In the genomic region with DNA sequence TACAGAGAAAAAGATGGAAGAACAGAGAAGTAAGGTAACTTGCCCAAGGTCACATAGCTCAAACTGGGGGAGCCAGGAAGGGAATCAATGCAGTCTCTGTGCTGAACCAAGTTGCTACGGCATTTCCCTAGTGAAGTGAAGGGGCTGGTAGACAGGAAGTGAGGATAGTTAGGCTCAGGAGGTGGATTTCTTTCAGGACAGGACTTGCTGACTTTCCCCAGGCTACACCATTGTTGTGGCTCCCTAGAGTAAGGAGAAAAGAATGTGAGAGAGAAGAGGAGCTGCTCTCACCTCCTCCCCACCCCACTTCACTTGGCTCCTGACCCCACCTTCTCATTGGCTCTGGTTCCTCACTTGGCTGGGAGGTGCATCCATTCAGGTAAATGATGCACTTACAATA, we compare ENCODE assay signal across 23 cellular contexts.
DNase-seq lines count a peak whose midpoint lies in the region; ATAC-seq, FAIRE-seq and TF ChIP-seq lines count a peak whose summit lies in the region.
"Had no signal": no experiment of that assay in that cellular context is flagged by ENCODE, and none has a peak within 500 bp of the region (broad histone marks: within the 10 kb centered on the region; RNA-seq: fewer than 3 reads in every experiment).

No MANE protein-coding gene starts in this region.

- H3K79me2 ChIP-seq in SK-N-SH (ENCODE audit: insufficient read depth) = no peaks in the 10 kb centered on the region
- no peaks in the 10 kb centered on the region for H3K79me2 ChIP-seq in astrocyte (ENCODE audit: insufficient read depth, low read length)

- intact Hi-C loops in tibial artery (cut with DNase I; ENCODE audit: low total_unique reads) = no loop called here

- FAIRE-seq in astrocyte (lab: Jason Lieb, UNC) = no peak
- FAIRE-seq: GM12891 had no signal

- H3K9me2 ChIP-seq in SK-N-SH = no peaks in the 10 kb centered on the region

- no peak overlapping the region for H3K9ac ChIP-seq in SK-N-SH
- no peak overlapping the region for H3K9ac ChIP-seq in astrocyte (ENCODE audit: low read length)
- H3K9ac ChIP-seq: KMS-11 had no signal

- H3K9me3 ChIP-seq in SK-N-SH = no peaks in the 10 kb centered on the region
- no peaks in the 10 kb centered on the region for H3K9me3 ChIP-seq in astrocyte (ENCODE audit: insufficient read depth, low read depth, low read length)
- no peaks in the 10 kb centered on the region for H3K9me3 ChIP-seq in WERI-Rb-1 (ENCODE audit: severe bottlenecking)
- no peaks in the 10 kb centered on the region for H3K9me3 ChIP-seq in tibial artery
- H3K9me3 ChIP-seq: left ventricle myocardium inferior had no signal

- no peaks in the 10 kb centered on the region for H3K36me3 Mint-ChIP-seq in astrocyte (ENCODE audit: low read depth, unreplicated experiment)
- H3K36me3 Mint-ChIP-seq in activated CD4-positive, alpha-beta T cell treated with anti-CD3 and anti-CD28 coated beads, Interleukin-2, amount 10 ng/mL, durations not matched to agents 7 days and 5 days (ENCODE audit: low read depth) = no peaks in the 10 kb centered on the region
- H3K36me3 Mint-ChIP-seq: activated naive CD8-positive, alpha-beta T cell treated with anti-CD3 and anti-CD28 coated beads for 36 hours; CD8-positive, alpha-beta memory T cell had no signal

- POLR2A ChIA-PET in SK-N-SH (lab: Yijun Ruan, JAX) = interaction anchor here (0.6 kb wide), 1 partner anchor 504 kb away, joined by 3 read pairs; no protein-coding TSS in a partner anchor
- POLR2A ChIA-PET in activated CD4-positive, alpha-beta T cell treated with anti-CD3 and anti-CD28 coated beads, Interleukin-2, amount 10 ng/mL, durations not matched to agents 7 days and 5 days (lab: Charles Lee) = no interaction called here

- H3K9me3 Mint-ChIP-seq in astrocyte (ENCODE audit: unreplicated experiment) = peaks cover 6% of the 10 kb centered on the region
- peaks cover 3% of the 10 kb centered on the region for H3K9me3 Mint-ChIP-seq in activated CD4-positive, alpha-beta T cell treated with anti-CD3 and anti-CD28 coated beads, Interleukin-2, amount 10 ng/mL, durations not matched to agents 7 days and 5 days
- H3K9me3 Mint-ChIP-seq: activated naive CD8-positive, alpha-beta T cell treated with anti-CD3 and anti-CD28 coated beads for 36 hours; nephron progenitor cell had no signal

- no peak overlapping the region for H3K27ac ChIP-seq in SK-N-SH (ENCODE audit: low read depth in 2 of 2, low read length in 1 of 2)
- H3K27ac ChIP-seq in astrocyte (ENCODE audit: low read depth, low read length) = no peak overlapping the region
- H3K27ac ChIP-seq in WERI-Rb-1 = no peak overlapping the region
- no peak overlapping the region for H3K27ac ChIP-seq in tibial artery
- H3K27ac ChIP-seq: 22Rv1, KMS-11, left ventricle myocardium inferior had no signal

- H3K27me3 ChIP-seq in SK-N-SH (ENCODE audit: insufficient read depth) = no peaks in the 10 kb centered on the region
- H3K27me3 ChIP-seq in astrocyte (ENCODE audit: insufficient read depth, low read length) = no peaks in the 10 kb centered on the region
- H3K27me3 ChIP-seq in WERI-Rb-1 (ENCODE audit: insufficient read depth, low read depth, severe bottlenecking) = peaks cover 28% of the 10 kb centered on the region
- no peaks in the 10 kb centered on the region for H3K27me3 ChIP-seq in tibial artery

- H3K4me2 ChIP-seq in SK-N-SH = no peak overlapping the region
- H3K4me2 ChIP-seq in astrocyte (ENCODE audit: low read length) = no peak overlapping the region
- H3K4me2 ChIP-seq: KMS-11 had no signal

- ATAC-seq in SK-N-SH treated with all-trans-retinoic acid at 6 μM for 48 hours = no peak
- ATAC-seq: HCT116 had no signal

- H3K4me3 Mint-ChIP-seq in astrocyte (ENCODE audit: unreplicated experiment) = no peak overlapping the region
- H3K4me3 Mint-ChIP-seq in activated CD4-positive, alpha-beta T cell treated with anti-CD3 and anti-CD28 coated beads, Interleukin-2, amount 10 ng/mL, durations not matched to agents 7 days and 5 days = no peak overlapping the region
- H3K4me3 Mint-ChIP-seq: activated naive CD8-positive, alpha-beta T cell treated with anti-CD3 and anti-CD28 coated beads for 36 hours; CD8-positive, alpha-beta memory T cell; nephron progenitor cell; T-helper 1 cell treated with Interleukin-12 subunit alpha and Interleukin-12 subunit beta and Interleukin-4 antibody, amounts not matched to agents 30 μg/mL and 1 μg/mL, for 36 hours had no signal

- H4K20me1 ChIP-seq in SK-N-SH (ENCODE audit: insufficient read depth) = no peaks in the 10 kb centered on the region
- no peaks in the 10 kb centered on the region for H4K20me1 ChIP-seq in astrocyte (ENCODE audit: insufficient read depth, low read length)

- peak overlapping the region; percentile 22 for H3K27ac Mint-ChIP-seq in astrocyte (ENCODE audit: unreplicated experiment)
- H3K27ac Mint-ChIP-seq in activated CD4-positive, alpha-beta T cell treated with anti-CD3 and anti-CD28 coated beads, Interleukin-2, amount 10 ng/mL, durations not matched to agents 7 days and 5 days = no peak overlapping the region
- H3K27ac Mint-ChIP-seq: activated naive CD8-positive, alpha-beta T cell treated with anti-CD3 and anti-CD28 coated beads for 36 hours; CD8-positive, alpha-beta memory T cell; nephron progenitor cell; T-helper 1 cell treated with Interleukin-12 subunit alpha and Interleukin-12 subunit beta and Interleukin-4 antibody, amounts not matched to agents 30 μg/mL and 1 μg/mL, for 36 hours had no signal

- 75% methylated on average over 1 of the region's 1 CpG for WGBS in SK-N-SH (ENCODE audit: low lambda C conversion rate)

- TF ChIP-seq RAD21 in SK-N-SH (IDR thresholded peaks at IDR 0.05; ENCODE audit: low read length) = no peak

- H3K36me3 ChIP-seq in SK-N-SH (replicated peaks in 1 of 2; ENCODE audit: control insufficient read depth in 1 of 2, insufficient read depth in 2 of 2, low read length in 1 of 2) (no peaks in the 10 kb centered on the region), astrocyte (ENCODE audit: insufficient read depth, low read length) (no peaks in the 10 kb centered on the region), WERI-Rb-1 (no peaks in the 10 kb centered on the region), tibial artery (no peaks in the 10 kb centered on the region)
- H3K36me3 ChIP-seq: left ventricle myocardium inferior had no signal

- no peaks in the 10 kb centered on the region for H3K27me3 Mint-ChIP-seq in astrocyte (ENCODE audit: low read depth, unreplicated experiment)
- H3K27me3 Mint-ChIP-seq in activated CD4-positive, alpha-beta T cell treated with anti-CD3 and anti-CD28 coated beads, Interleukin-2, amount 10 ng/mL, durations not matched to agents 7 days and 5 days = no peaks in the 10 kb centered on the region
- H3K27me3 Mint-ChIP-seq: activated naive CD8-positive, alpha-beta T cell treated with anti-CD3 and anti-CD28 coated beads for 36 hours had no signal

- DNase-seq in SK-N-SH (no peak), astrocyte (ENCODE audit: low read depth) (peak; percentile 18), islet precursor cell (peak; percentile 88), WERI-Rb-1 (no peak), tibial artery (no peak)
- DNase-seq in activated CD4-positive, alpha-beta T cell treated with anti-CD3 and anti-CD28 coated beads for 48 hours = no peak
- no peak for DNase-seq in activated CD4-positive, alpha-beta T cell treated with anti-CD3 and anti-CD28 coated beads, Interleukin-2, amount 10 ng/mL, durations not matched to agents 7 days and 5 days
- DNase-seq: activated CD8-positive, alpha-beta memory T cell treated with anti-CD3 and anti-CD28 coated beads, Interleukin-2, amount 50 U/mL, for 48 hours; activated naive CD8-positive, alpha-beta T cell treated with anti-CD3 and anti-CD28 coated beads for 36 hours; CD8-positive, alpha-beta memory T cell; cerebellar nuclear complex; DMS153; left ventricle myocardium inferior; MV-4-11; NCI-H1694; nephron progenitor cell; posterior cingulate gyrus had no signal

- H3K4me1 ChIP-seq in SK-N-SH (ENCODE audit: control insufficient read depth in 1 of 2, insufficient read depth in 2 of 2, low read depth in 1 of 2, low read length in 1 of 2) (no peaks in the 10 kb centered on the region), astrocyte (ENCODE audit: insufficient read depth, low read length) (no peaks in the 10 kb centered on the region), tibial artery (no peaks in the 10 kb centered on the region)
- H3K4me1 ChIP-seq: left ventricle myocardium inferior had no signal

- peak overlapping the region; percentile 34; the same call in 1 of the 2 replicates for H2AFZ ChIP-seq in SK-N-SH (ENCODE audit: low read depth)
- H2AFZ ChIP-seq in astrocyte (ENCODE audit: low read depth, low read length) = peak overlapping the region; percentile 50

- no peak for TF ChIP-seq EP300 in SK-N-SH (IDR thresholded peaks at IDR 0.05; ENCODE audit: borderline replicate concordance in 1 of 2, low read depth in 1 of 2, low read length in 1 of 2)

- H3F3A ChIP-seq in SK-N-SH (replicated peaks; ENCODE audit: insufficient read depth) = no peaks in the 10 kb centered on the region

- no peak for TF ChIP-seq CTCF in SK-N-SH (IDR thresholded peaks at IDR 0.05)
- TF ChIP-seq CTCF in astrocyte (IDR thresholded peaks at IDR 0.05; ENCODE audit: insufficient read depth, low read depth, low read length) = no peak
- no peak for TF ChIP-seq CTCF in WERI-Rb-1 (IDR thresholded peaks at IDR 0.05; ENCODE audit: low read depth, low read length)
- no peak for TF ChIP-seq CTCF in tibial artery (IDR thresholded peaks at IDR 0.05)

- H3K4me1 Mint-ChIP-seq in astrocyte (ENCODE audit: low read depth, unreplicated experiment) = peaks cover 23% of the 10 kb centered on the region
- H3K4me1 Mint-ChIP-seq in activated CD4-positive, alpha-beta T cell treated with anti-CD3 and anti-CD28 coated beads, Interleukin-2, amount 10 ng/mL, durations not matched to agents 7 days and 5 days = no peaks in the 10 kb centered on the region
- H3K4me1 Mint-ChIP-seq: activated naive CD8-positive, alpha-beta T cell treated with anti-CD3 and anti-CD28 coated beads for 36 hours; CD8-positive, alpha-beta memory T cell had no signal

- CTCF ChIA-PET in SK-N-SH (lab: Yijun Ruan, JAX) = interaction anchor here (0.6 to 1.7 kb wide), 3 partner anchors 8 to 27 kb away, joined by 3 to 5 read pairs (median 4); no protein-coding TSS in a partner anchor
- CTCF ChIA-PET in activated CD4-positive, alpha-beta T cell treated with anti-CD3 and anti-CD28 coated beads, Interleukin-2, amount 10 ng/mL, durations not matched to agents 7 days and 5 days (lab: Charles Lee) = no interaction called here

- H3K4me3 ChIP-seq in SK-N-SH (ENCODE audit: low read depth in 2 of 2, low read length in 1 of 2) = no peak overlapping the region
- H3K4me3 ChIP-seq in astrocyte (ENCODE audit: insufficient read depth, low read depth, low read length) = no peak overlapping the region
- H3K4me3 ChIP-seq in WERI-Rb-1 (ENCODE audit: low read depth, low read length) = no peak overlapping the region
- no peak overlapping the region for H3K4me3 ChIP-seq in tibial artery
- H3K4me3 ChIP-seq: left ventricle myocardium inferior had no signal

TF ChIP-seq in SK-N-SH, 30 proteins besides CTCF, POLR2A, EP300 and RAD21 (continues in another document):
- TF ChIP-seq MXI1 (IDR thresholded peaks at IDR 0.05; ENCODE audit: low read depth, low read length) (no peak), GATA2 (CRISPR knock-in tag; IDR thresholded peaks at IDR 0.05) (no peak)

Comparison
In these comparisons a context has a peak if more than half of its experiments do, and no peak if none do; other contexts are left out.
1. DNase-seq: peak in astrocyte (single experiment) and islet precursor cell (single experiment); none in SK-N-SH (single experiment), activated CD4-positive, alpha-beta T cell treated with anti-CD3 and anti-CD28 coated beads for 48 hours (single experiment), WERI-Rb-1 (single experiment), activated CD4-positive, alpha-beta T cell treated with anti-CD3 and anti-CD28 coated beads, Interleukin-2, amount 10 ng/mL, durations not matched to agents 7 days and 5 days (single experiment) and tibial artery (0 of 2).